Comparison of ENCODE assay signal across 7 cellular contexts in the genomic region with DNA sequence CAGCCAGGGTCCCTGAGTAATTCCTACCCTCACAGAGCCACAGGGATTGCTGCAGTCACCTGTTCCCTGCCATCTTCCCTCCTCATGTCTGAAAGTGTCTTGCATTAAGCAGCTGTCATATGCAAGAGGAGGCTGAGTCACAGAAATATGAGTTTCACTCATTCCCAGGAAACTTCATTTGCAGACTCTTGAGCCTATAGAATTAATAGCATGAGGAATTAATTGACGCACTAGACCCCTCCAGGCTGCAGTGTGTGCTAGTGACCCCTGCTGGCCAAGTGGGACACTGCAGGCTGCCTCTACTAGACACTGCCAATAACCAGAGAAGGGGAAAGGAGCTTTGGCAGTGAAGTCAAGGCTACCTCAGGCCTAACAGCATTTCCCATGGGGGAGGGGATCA. TPM values are rescaled to one million over a fixed set of nuclear protein-coding genes. Genes with fewer than 3 reads are reported as not detected.
DNase-seq lines count a peak whose midpoint lies in the region; ATAC-seq and TF ChIP-seq lines count a peak whose summit lies in the region.

No MANE protein-coding gene starts in this region.

- DNase-seq in OCI-M1 (lab: John Stamatoyannopoulos, UW) (peak; percentile 69), T-helper 1 cell (no peak)
- DNase-seq in stimulated activated CD4-positive, alpha-beta T cell treated with anti-CD3 and anti-CD28 coated beads, Interleukin-12 subunit alpha, Interleukin-12 subunit beta, amount 100 ng/mL, for 4 hours = peak; percentile 10

- TF ChIP-seq CTCF in GM12875 (IDR thresholded peaks at IDR 0.05; ENCODE audit: borderline replicate concordance, insufficient read depth, low read depth, low read length) = peak; percentile 88

- no peak overlapping the region for H3K4me3 ChIP-seq in GM12875 (ENCODE audit: low read depth, low read length)

- ATAC-seq in esophagus mucosa = peak; percentile 63
- no peak for ATAC-seq in HG02938 (IDR thresholded peaks at IDR 0.05; ENCODE audit: unreplicated experiment)
- no peak for ATAC-seq in HG02623 (IDR thresholded peaks at IDR 0.05; ENCODE audit: unreplicated experiment)

RNA-seq across cellular contexts. Expression of a gene that starts 50.6 kb away (rescaled TPM):
- total RNA-seq in esophagus mucosa = 6.3 TPM

Comparison
In these comparisons a context has a peak if more than half of its experiments do, and no peak if none do; other contexts are left out.
1. DNase-seq: peak in OCI-M1 (single experiment) and stimulated activated CD4-positive, alpha-beta T cell treated with anti-CD3 and anti-CD28 coated beads, Interleukin-12 subunit alpha, Interleukin-12 subunit beta, amount 100 ng/mL, for 4 hours (single experiment); none in T-helper 1 cell (0 of 5).